ENCODE assay signal across 24 cellular contexts in genomic region chr2:234753701-234754100, GRCh38.
A peak's percentile ranks its signal among the peaks of the same experiment; 100 is the strongest.
DNase-seq lines count a peak whose midpoint lies in the region; ATAC-seq, FAIRE-seq and TF ChIP-seq lines count a peak whose summit lies in the region.
"Had no signal": no experiment of that assay in that cellular context is flagged by ENCODE, and none has a peak within 500 bp of the region (broad histone marks: within the 10 kb centered on the region; RNA-seq: fewer than 3 reads in every experiment).

No MANE protein-coding gene starts in this region.

- FAIRE-seq in keratinocyte (lab: Jason Lieb, UNC) = no peak
- FAIRE-seq: H1 had no signal

- no peak overlapping the region for H3K4me3 Mint-ChIP-seq in osteocyte (ENCODE audit: unreplicated experiment)
- H3K4me3 Mint-ChIP-seq: CD4-positive, alpha-beta T cell had no signal

- no peaks in the 10 kb centered on the region for H3K36me3 Mint-ChIP-seq in osteocyte (ENCODE audit: unreplicated experiment)
- H3K36me3 Mint-ChIP-seq: IgD-negative memory B cell had no signal

- peaks cover 3% of the 10 kb centered on the region for H3K27me3 Mint-ChIP-seq in osteocyte (ENCODE audit: unreplicated experiment)

- H3K36me3 ChIP-seq in ACC112 (ENCODE audit: insufficient read depth, low read length) (no peaks in the 10 kb centered on the region), adipocyte (ENCODE audit: control insufficient read depth, insufficient read depth, low read length, severe bottlenecking) (no peaks in the 10 kb centered on the region), keratinocyte (ENCODE audit: control insufficient read depth in 2 of 2, extremely low read depth in 1 of 2, insufficient read depth in 2 of 2, low read length in 2 of 2) (no peaks in the 10 kb centered on the region)
- H3K36me3 ChIP-seq: BLaER1 treated with 17β-estradiol and CSF1 and Interleukin-3, amounts not matched to agents 10 nM and 100 nM; SJCRH30 had no signal

- TF ChIP-seq CTCF in keratinocyte (optimal IDR thresholded peaks at IDR 0.05 in 1 of 3, IDR thresholded peaks at IDR 0.05 in 1 of 3, conservative IDR thresholded peaks at IDR 0.05 in 1 of 3; ENCODE audit: extremely low read depth in 1 of 3, insufficient read depth in 2 of 3, low read length in 3 of 3) (no peak), osteocyte (IDR thresholded peaks at IDR 0.05) (no peak), GM13976 (IDR thresholded peaks at IDR 0.05; ENCODE audit: borderline replicate concordance, control extremely low read depth, extremely low read depth, insufficient read depth, missing control alignments) (no peak)

- intact Hi-C loops in Right ventricle myocardium superior (cut with DNase I) = no loop called here

- dilution Hi-C loops in keratinocyte (cut with MboI; ENCODE audit: extremely low pct_ligation_motif_present, low sequenced_read_pairs) = no loop called here

- no peaks in the 10 kb centered on the region for H3K9me1 ChIP-seq in keratinocyte (ENCODE audit: control insufficient read depth, extremely low read depth, insufficient read depth, low read length)

- H2AFZ ChIP-seq in ACC112 (ENCODE audit: low read length, unreplicated experiment) (no peak overlapping the region), keratinocyte (ENCODE audit: control insufficient read depth, low read length) (no peak overlapping the region)

- H3K27ac ChIP-seq in ACC112 (ENCODE audit: low read depth, low read length) (no peak overlapping the region), keratinocyte (ENCODE audit: control insufficient read depth, insufficient read depth, low read length) (no peak overlapping the region)
- H3K27ac ChIP-seq: BLaER1 treated with 17β-estradiol and CSF1 and Interleukin-3, amounts not matched to agents 10 nM and 100 nM; KMS-11; SJCRH30 had no signal

- ATAC-seq in Right ventricle myocardium superior (ENCODE audit: poor library complexity) = no peak

- H3K4me2 ChIP-seq in keratinocyte (ENCODE audit: control insufficient read depth, extremely low read depth, insufficient read depth, low read depth, low read length) = peak overlapping the region; percentile 55
- H3K4me2 ChIP-seq: BLaER1 treated with 17β-estradiol and CSF1 and Interleukin-3, amounts not matched to agents 10 nM and 100 nM; KMS-11 had no signal

- no peaks in the 10 kb centered on the region for H3K9me3 ChIP-seq in adipocyte (ENCODE audit: control insufficient read depth, low read length)
- no peaks in the 10 kb centered on the region for H3K9me3 ChIP-seq in keratinocyte (ENCODE audit: control insufficient read depth, low read depth, low read length)
- H3K9me3 ChIP-seq: SJCRH30 had no signal

- H3K79me2 ChIP-seq in ACC112 (ENCODE audit: control insufficient read depth, insufficient read depth, low read length, unreplicated experiment) (no peaks in the 10 kb centered on the region), keratinocyte (ENCODE audit: control insufficient read depth, insufficient read depth, low read length) (no peaks in the 10 kb centered on the region)

- in situ Hi-C loops in GM13976 (cut with MboI; ENCODE audit: low sequenced_read_pairs, unreplicated experiment) = no loop called here

- no peaks in the 10 kb centered on the region for H3K9me3 Mint-ChIP-seq in osteocyte (ENCODE audit: unreplicated experiment)

- H3K4me1 Mint-ChIP-seq in osteocyte (ENCODE audit: unreplicated experiment) = peaks cover 14% of the 10 kb centered on the region
- H3K4me1 Mint-ChIP-seq: IgD-negative memory B cell had no signal

- no peaks in the 10 kb centered on the region for H4K20me1 ChIP-seq in keratinocyte (ENCODE audit: control insufficient read depth, extremely low read depth, insufficient read depth, low read length)
- H4K20me1 ChIP-seq: BLaER1 treated with 17β-estradiol and CSF1 and Interleukin-3, amounts not matched to agents 10 nM and 100 nM had no signal

- peak overlapping the region; percentile 61 for H3K4me3 ChIP-seq in ACC112 (ENCODE audit: low read depth, low read length)
- no peak overlapping the region for H3K4me3 ChIP-seq in adipocyte (ENCODE audit: low read length)
- H3K4me3 ChIP-seq in keratinocyte (ENCODE audit: control insufficient read depth in 2 of 3, extremely low read depth in 1 of 3, insufficient read depth in 2 of 3, low read depth in 1 of 3, low read length in 3 of 3) = peak overlapping the region in 1 of 3 experiments; percentile 25
- H3K4me3 ChIP-seq: BLaER1 treated with 17β-estradiol and CSF1 and Interleukin-3, amounts not matched to agents 10 nM and 100 nM; SJCRH30 had no signal

- H3K9ac ChIP-seq in adipocyte (ENCODE audit: low read length) (no peak overlapping the region), keratinocyte (ENCODE audit: control insufficient read depth, extremely low read depth, insufficient read depth, low read length) (no peak overlapping the region)
- H3K9ac ChIP-seq: BLaER1 treated with 17β-estradiol and CSF1 and Interleukin-3, amounts not matched to agents 10 nM and 100 nM; KMS-11 had no signal

- peaks cover 4% of the 10 kb centered on the region for H3K4me1 ChIP-seq in ACC112 (ENCODE audit: control insufficient read depth, insufficient read depth, low read length, unreplicated experiment)
- H3K4me1 ChIP-seq in adipocyte (ENCODE audit: control insufficient read depth, insufficient read depth, low read length) = peaks cover 4% of the 10 kb centered on the region
- peaks cover 6% of the 10 kb centered on the region for H3K4me1 ChIP-seq in keratinocyte (ENCODE audit: control insufficient read depth, extremely low read depth, insufficient read depth, low read length)
- H3K4me1 ChIP-seq: BLaER1 treated with 17β-estradiol and CSF1 and Interleukin-3, amounts not matched to agents 10 nM and 100 nM; SJCRH30 had no signal

- H3K27ac Mint-ChIP-seq in osteocyte (ENCODE audit: unreplicated experiment) = peak overlapping the region; percentile 36
- H3K27ac Mint-ChIP-seq: CD4-positive, alpha-beta T cell; IgD-negative memory B cell had no signal

- peak; percentile 17 for DNase-seq in adipocyte (ENCODE audit: low read depth)
- DNase-seq in keratinocyte (ENCODE audit: low read depth, low spot score) = no peak
- DNase-seq in osteocyte (ENCODE audit: extremely low spot score, unreplicated experiment) = no peak
- DNase-seq in 8988T = no peak
- no peak for DNase-seq in GM13976 (ENCODE audit: low spot score)
- DNase-seq in NCI-H1105 treated with DMSO at 0.1 percent for 48 hours (lab: John Stamatoyannopoulos, UW) = no peak
- DNase-seq in Right ventricle myocardium superior = no peak
- DNase-seq: AML-193; CD4-positive, alpha-beta T cell; COR-L47; DMS53; HCEC 1CT; NCI-H1092; NCI-H1436; NCI-H187; NCI-H2081 treated with DMSO at 0.1 percent for 48 hours; NCI-H2171; NCI-H748 treated with DMSO at 0.1 percent for 48 hours; SJCRH30 had no signal

- no peaks in the 10 kb centered on the region for H3K27me3 ChIP-seq in ACC112 (ENCODE audit: insufficient read depth, low read length)
- H3K27me3 ChIP-seq in adipocyte (replicated peaks; ENCODE audit: control insufficient read depth, insufficient read depth, low read length) = no peaks in the 10 kb centered on the region
- no peaks in the 10 kb centered on the region for H3K27me3 ChIP-seq in keratinocyte (ENCODE audit: control insufficient read depth, extremely low read depth, insufficient read depth, low read length)
- H3K27me3 ChIP-seq: BLaER1 treated with 17β-estradiol and CSF1 and Interleukin-3, amounts not matched to agents 10 nM and 100 nM; SJCRH30 had no signal
